2 cellular contexts compared by ENCODE assay signal in the genomic region with DNA sequence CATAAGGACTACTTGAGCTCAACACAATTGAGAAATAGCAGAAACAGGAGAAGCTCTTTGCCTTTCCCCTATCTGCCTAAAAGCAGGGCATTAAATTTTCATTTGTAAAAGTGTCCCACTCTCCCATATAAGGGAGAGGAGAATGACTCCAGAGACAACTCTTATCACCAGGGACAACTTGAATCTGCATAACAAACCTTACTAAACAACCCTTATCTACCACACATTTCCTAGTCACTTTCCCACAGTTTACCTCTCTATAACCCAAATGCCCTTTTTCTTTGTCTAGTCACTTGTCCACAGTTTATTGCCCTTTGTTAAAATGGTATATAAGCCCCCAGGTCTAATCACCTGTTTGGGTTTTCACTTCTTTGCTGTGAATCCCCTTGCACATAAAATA.
A peak's percentile ranks its signal among the peaks of the same experiment; 100 is the strongest.
TF ChIP-seq lines count a peak whose summit lies in the region.

No MANE protein-coding gene starts in this region.

TF ChIP-seq in GM23338, 12 proteins besides CTCF, POLR2A, EP300 and RAD21:
- TF ChIP-seq STAT1 (IDR thresholded peaks at IDR 0.05; ENCODE audit: unreplicated experiment) (no peak), NANOG (IDR thresholded peaks at IDR 0.05; ENCODE audit: borderline replicate concordance) (peak; percentile 36; the same call in 1 of the 2 replicates), EZH2phosphoT487 (IDR thresholded peaks at IDR 0.05; ENCODE audit: unreplicated experiment) (no peak)

TF ChIP-seq in WTC11, 78 proteins besides CTCF, POLR2A, EP300 and RAD21:
- TF ChIP-seq, protein P1, sequence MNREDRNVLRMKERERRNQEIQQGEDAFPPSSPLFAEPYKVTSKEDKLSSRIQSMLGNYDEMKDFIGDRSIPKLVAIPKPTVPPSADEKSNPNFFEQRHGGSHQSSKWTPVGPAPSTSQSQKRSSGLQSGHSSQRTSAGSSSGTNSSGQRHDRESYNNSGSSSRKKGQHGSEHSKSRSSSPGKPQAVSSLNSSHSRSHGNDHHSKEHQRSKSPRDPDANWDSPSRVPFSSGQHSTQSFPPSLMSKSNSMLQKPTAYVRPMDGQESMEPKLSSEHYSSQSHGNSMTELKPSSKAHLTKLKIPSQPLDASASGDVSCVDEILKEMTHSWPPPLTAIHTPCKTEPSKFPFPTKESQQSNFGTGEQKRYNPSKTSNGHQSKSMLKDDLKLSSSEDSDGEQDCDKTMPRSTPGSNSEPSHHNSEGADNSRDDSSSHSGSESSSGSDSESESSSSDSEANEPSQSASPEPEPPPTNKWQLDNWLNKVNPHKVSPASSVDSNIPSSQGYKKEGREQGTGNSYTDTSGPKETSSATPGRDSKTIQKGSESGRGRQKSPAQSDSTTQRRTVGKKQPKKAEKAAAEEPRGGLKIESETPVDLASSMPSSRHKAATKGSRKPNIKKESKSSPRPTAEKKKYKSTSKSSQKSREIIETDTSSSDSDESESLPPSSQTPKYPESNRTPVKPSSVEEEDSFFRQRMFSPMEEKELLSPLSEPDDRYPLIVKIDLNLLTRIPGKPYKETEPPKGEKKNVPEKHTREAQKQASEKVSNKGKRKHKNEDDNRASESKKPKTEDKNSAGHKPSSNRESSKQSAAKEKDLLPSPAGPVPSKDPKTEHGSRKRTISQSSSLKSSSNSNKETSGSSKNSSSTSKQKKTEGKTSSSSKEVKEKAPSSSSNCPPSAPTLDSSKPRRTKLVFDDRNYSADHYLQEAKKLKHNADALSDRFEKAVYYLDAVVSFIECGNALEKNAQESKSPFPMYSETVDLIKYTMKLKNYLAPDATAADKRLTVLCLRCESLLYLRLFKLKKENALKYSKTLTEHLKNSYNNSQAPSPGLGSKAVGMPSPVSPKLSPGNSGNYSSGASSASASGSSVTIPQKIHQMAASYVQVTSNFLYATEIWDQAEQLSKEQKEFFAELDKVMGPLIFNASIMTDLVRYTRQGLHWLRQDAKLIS (CRISPR knock-in tag; IDR thresholded peaks at IDR 0.05; ENCODE audit: borderline replicate concordance) = no peak
- no peak for TF ChIP-seq ATF2 (CRISPR knock-in tag; IDR thresholded peaks at IDR 0.05; ENCODE audit: borderline replicate concordance, low read depth)
- TF ChIP-seq, protein P2, sequence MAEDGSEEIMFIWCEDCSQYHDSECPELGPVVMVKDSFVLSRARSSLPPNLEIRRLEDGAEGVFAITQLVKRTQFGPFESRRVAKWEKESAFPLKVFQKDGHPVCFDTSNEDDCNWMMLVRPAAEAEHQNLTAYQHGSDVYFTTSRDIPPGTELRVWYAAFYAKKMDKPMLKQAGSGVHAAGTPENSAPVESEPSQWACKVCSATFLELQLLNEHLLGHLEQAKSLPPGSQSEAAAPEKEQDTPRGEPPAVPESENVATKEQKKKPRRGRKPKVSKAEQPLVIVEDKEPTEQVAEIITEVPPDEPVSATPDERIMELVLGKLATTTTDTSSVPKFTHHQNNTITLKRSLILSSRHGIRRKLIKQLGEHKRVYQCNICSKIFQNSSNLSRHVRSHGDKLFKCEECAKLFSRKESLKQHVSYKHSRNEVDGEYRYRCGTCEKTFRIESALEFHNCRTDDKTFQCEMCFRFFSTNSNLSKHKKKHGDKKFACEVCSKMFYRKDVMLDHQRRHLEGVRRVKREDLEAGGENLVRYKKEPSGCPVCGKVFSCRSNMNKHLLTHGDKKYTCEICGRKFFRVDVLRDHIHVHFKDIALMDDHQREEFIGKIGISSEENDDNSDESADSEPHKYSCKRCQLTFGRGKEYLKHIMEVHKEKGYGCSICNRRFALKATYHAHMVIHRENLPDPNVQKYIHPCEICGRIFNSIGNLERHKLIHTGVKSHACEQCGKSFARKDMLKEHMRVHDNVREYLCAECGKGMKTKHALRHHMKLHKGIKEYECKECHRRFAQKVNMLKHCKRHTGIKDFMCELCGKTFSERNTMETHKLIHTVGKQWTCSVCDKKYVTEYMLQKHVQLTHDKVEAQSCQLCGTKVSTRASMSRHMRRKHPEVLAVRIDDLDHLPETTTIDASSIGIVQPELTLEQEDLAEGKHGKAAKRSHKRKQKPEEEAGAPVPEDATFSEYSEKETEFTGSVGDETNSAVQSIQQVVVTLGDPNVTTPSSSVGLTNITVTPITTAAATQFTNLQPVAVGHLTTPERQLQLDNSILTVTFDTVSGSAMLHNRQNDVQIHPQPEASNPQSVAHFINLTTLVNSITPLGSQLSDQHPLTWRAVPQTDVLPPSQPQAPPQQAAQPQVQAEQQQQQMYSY (CRISPR knock-in tag; IDR thresholded peaks at IDR 0.05) = no peak
- TF ChIP-seq FOXJ3 (CRISPR knock-in tag; IDR thresholded peaks at IDR 0.05; ENCODE audit: borderline replicate concordance) = no peak
- TF ChIP-seq, protein P3, sequence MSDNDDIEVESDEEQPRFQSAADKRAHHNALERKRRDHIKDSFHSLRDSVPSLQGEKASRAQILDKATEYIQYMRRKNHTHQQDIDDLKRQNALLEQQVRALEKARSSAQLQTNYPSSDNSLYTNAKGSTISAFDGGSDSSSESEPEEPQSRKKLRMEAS (CRISPR knock-in tag; IDR thresholded peaks at IDR 0.05) = no peak
- TF ChIP-seq CREB1 (CRISPR knock-in tag; IDR thresholded peaks at IDR 0.05) = no peak
- TF ChIP-seq, protein P4, sequence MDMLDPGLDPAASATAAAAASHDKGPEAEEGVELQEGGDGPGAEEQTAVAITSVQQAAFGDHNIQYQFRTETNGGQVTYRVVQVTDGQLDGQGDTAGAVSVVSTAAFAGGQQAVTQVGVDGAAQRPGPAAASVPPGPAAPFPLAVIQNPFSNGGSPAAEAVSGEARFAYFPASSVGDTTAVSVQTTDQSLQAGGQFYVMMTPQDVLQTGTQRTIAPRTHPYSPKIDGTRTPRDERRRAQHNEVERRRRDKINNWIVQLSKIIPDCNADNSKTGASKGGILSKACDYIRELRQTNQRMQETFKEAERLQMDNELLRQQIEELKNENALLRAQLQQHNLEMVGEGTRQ (CRISPR knock-in tag; IDR thresholded peaks at IDR 0.05) = no peak
- TF ChIP-seq JUN (CRISPR knock-in tag; IDR thresholded peaks at IDR 0.05) = no peak
- no peak for TF ChIP-seq TEAD1 (CRISPR knock-in tag; IDR thresholded peaks at IDR 0.05)
- no peak for TF ChIP-seq ZNF232 (CRISPR knock-in tag; IDR thresholded peaks at IDR 0.05)
- TF ChIP-seq HMGA2 (CRISPR knock-in tag; IDR thresholded peaks at IDR 0.05) = no peak
